ENCODE assay signal across 7 cellular contexts in the genomic region with DNA sequence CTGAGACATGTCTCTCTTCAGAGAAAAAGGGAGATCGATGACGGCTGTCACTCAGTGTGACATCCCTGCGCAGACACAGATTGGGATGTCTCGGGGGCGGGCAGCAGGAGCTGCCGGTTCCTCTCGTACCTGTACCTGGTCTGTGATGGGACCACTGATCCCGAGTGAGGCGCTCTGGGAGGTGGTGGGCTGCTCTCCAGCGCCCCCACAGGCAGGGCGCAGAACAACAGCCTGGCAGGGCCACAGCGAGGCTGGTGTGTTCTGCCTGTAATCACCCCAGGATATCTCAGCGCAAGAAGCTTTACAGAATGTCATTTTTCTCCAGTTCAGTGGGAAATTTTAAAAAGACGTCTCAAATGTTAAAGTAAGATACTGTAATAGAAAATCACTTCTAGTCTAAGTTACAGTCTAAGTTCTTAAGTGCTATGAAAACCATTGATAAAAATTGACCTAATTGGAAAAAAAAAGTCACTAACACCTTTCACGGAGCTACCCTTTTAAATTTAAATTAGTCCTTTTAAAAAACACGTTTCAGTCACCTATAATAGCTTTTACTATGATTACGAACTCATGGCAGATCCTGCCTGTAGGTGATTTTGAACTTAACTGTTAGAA.
DNase-seq lines count a peak whose midpoint lies in the region; ATAC-seq lines count a peak whose summit lies in the region.

No MANE protein-coding gene starts in this region.

- no peaks in the 10 kb centered on the region for H3K36me3 Mint-ChIP-seq in natural killer cell treated with Interleukin-12 subunit alpha and Interleukin-12 subunit beta and Interleukin-15 and Interleukin-18, amount 100 ng/mL, for 72 hours

- H3K27ac Mint-ChIP-seq in natural killer cell treated with Interleukin-12 subunit alpha and Interleukin-12 subunit beta and Interleukin-15 and Interleukin-18, amount 100 ng/mL, for 72 hours, result no peak overlapping the region

- H3K9me3 Mint-ChIP-seq in natural killer cell treated with Interleukin-12 subunit alpha and Interleukin-12 subunit beta and Interleukin-15 and Interleukin-18, amount 100 ng/mL, for 72 hours, result peaks cover 4% of the 10 kb centered on the region

- peaks cover 11 to 16% of the 10 kb centered on the region in 2 donors for H3K27me3 Mint-ChIP-seq in natural killer cell treated with Interleukin-12 subunit alpha and Interleukin-12 subunit beta and Interleukin-15 and Interleukin-18, amount 100 ng/mL, for 72 hours

- H3K4me1 Mint-ChIP-seq in natural killer cell treated with Interleukin-12 subunit alpha and Interleukin-12 subunit beta and Interleukin-15 and Interleukin-18, amount 100 ng/mL, for 72 hours (ENCODE audit: low read depth in 2 of 2), result peaks cover 0 to 5% of the 10 kb centered on the region in 2 donors

- DNase-seq in ecto neural progenitor cell (ENCODE audit: low spot score) (peak; percentile 79), DMS114 treated with DMSO at 0.1 percent for 48 hours (lab: John Stamatoyannopoulos, UW; ENCODE audit: unreplicated experiment) (no peak)
- DNase-seq in natural killer cell treated with Interleukin-12 subunit alpha and Interleukin-12 subunit beta and Interleukin-15 and Interleukin-18, amount 100 ng/mL, for 72 hours (ENCODE audit: low spot score), result peak; percentile 66

- ATAC-seq in GM18502 (IDR thresholded peaks at IDR 0.05; ENCODE audit: poor library complexity, unreplicated experiment) (peak; percentile 85), HG03175 (IDR thresholded peaks at IDR 0.05; ENCODE audit: unreplicated experiment) (peak; percentile 82), HG02970 (IDR thresholded peaks at IDR 0.05; ENCODE audit: low FRiP score, unreplicated experiment) (no peak)
- ATAC-seq in activated CD4-positive, CD25-positive, alpha-beta regulatory T cell treated with anti-CD3 and anti-CD28 coated beads, Interleukin-2, amount 50 U/mL, for 24 hours, result peak; percentile 17 to 48
- peak; percentile 67 to 73 for ATAC-seq in natural killer cell treated with Interleukin-12 subunit alpha and Interleukin-12 subunit beta and Interleukin-15 and Interleukin-18, amount 100 ng/mL, for 72 hours

- no peak overlapping the region for H3K4me3 Mint-ChIP-seq in natural killer cell treated with Interleukin-12 subunit alpha and Interleukin-12 subunit beta and Interleukin-15 and Interleukin-18, amount 100 ng/mL, for 72 hours
